17 cellular contexts compared by ENCODE assay signal in genomic region chrX:1138476-1138875, GRCh38.
DNase-seq lines count a peak whose midpoint lies in the region; ATAC-seq and TF ChIP-seq lines count a peak whose summit lies in the region.
"Had no signal": no experiment of that assay in that cellular context is flagged by ENCODE, and none has a peak within 500 bp of the region (broad histone marks: within the 10 kb centered on the region; RNA-seq: fewer than 3 reads in every experiment).

No MANE protein-coding gene starts in this region.

- no peak for TF ChIP-seq CTCF in hepatocyte (IDR thresholded peaks at IDR 0.05; ENCODE audit: poor library complexity)
- TF ChIP-seq CTCF in osteocyte (IDR thresholded peaks at IDR 0.05), result no peak
- no peak for TF ChIP-seq CTCF in vagina (IDR thresholded peaks at IDR 0.05)

- no peak overlapping the region for H2AFZ ChIP-seq in hepatocyte

- H3K27ac Mint-ChIP-seq in osteocyte (ENCODE audit: unreplicated experiment), result peak overlapping the region; percentile 21
- no peak overlapping the region for H3K27ac Mint-ChIP-seq in activated T-helper 2 cell treated with anti-CD3 and anti-CD28 coated beads, Interferon-gamma antibody, Interleukin-2, Interleukin-4, amounts not matched to agents 10 μg/mL and 5 μg/mL and 100 μg/mL, durations not matched to agents 14 hours and 24 hours and 36 hours
- H3K27ac Mint-ChIP-seq: CD4-positive, alpha-beta memory T cell; HFFc6 had no signal

- H3K4me2 ChIP-seq in hepatocyte, result peak overlapping the region; percentile 33
- H3K4me2 ChIP-seq: A549 had no signal

- no peak overlapping the region for H3K4me3 Mint-ChIP-seq in osteocyte (ENCODE audit: unreplicated experiment)
- no peak overlapping the region for H3K4me3 Mint-ChIP-seq in activated T-helper 2 cell treated with anti-CD3 and anti-CD28 coated beads, Interferon-gamma antibody, Interleukin-2, Interleukin-4, amounts not matched to agents 10 μg/mL and 5 μg/mL and 100 μg/mL, durations not matched to agents 14 hours and 24 hours and 36 hours (ENCODE audit: low read depth)
- H3K4me3 Mint-ChIP-seq: HFFc6 had no signal

- no peaks in the 10 kb centered on the region for H3K27me3 ChIP-seq in hepatocyte
- H3K27me3 ChIP-seq in vagina, result no peaks in the 10 kb centered on the region
- H3K27me3 ChIP-seq: BE2C had no signal

- WGBS in hepatocyte (ENCODE audit: low lambda C conversion rate, missing lambda C conversion rate), result 62% methylated on average over 13 of the region's 13 CpGs

- H3K27ac ChIP-seq in hepatocyte, result peak overlapping the region; percentile 60
- H3K27ac ChIP-seq in vagina, result no peak overlapping the region
- H3K27ac ChIP-seq: A549, C4-2B, HL-60 had no signal

- TF ChIP-seq POLR2A in vagina (IDR thresholded peaks at IDR 0.05), result no peak

- H3K27me3 Mint-ChIP-seq in osteocyte (ENCODE audit: unreplicated experiment), result no peaks in the 10 kb centered on the region
- no peaks in the 10 kb centered on the region for H3K27me3 Mint-ChIP-seq in activated T-helper 2 cell treated with anti-CD3 and anti-CD28 coated beads, Interferon-gamma antibody, Interleukin-2, Interleukin-4, amounts not matched to agents 10 μg/mL and 5 μg/mL and 100 μg/mL, durations not matched to agents 14 hours and 24 hours and 36 hours (ENCODE audit: low read depth)

- no peaks in the 10 kb centered on the region for H3K79me2 ChIP-seq in hepatocyte

- no peaks in the 10 kb centered on the region for H3K36me3 Mint-ChIP-seq in osteocyte (ENCODE audit: unreplicated experiment)
- no peaks in the 10 kb centered on the region for H3K36me3 Mint-ChIP-seq in activated T-helper 2 cell treated with anti-CD3 and anti-CD28 coated beads, Interferon-gamma antibody, Interleukin-2, Interleukin-4, amounts not matched to agents 10 μg/mL and 5 μg/mL and 100 μg/mL, durations not matched to agents 14 hours and 24 hours and 36 hours (ENCODE audit: low read depth)
- H3K36me3 Mint-ChIP-seq: CD4-positive, alpha-beta memory T cell had no signal

- H3K36me3 ChIP-seq in hepatocyte (replicated peaks; ENCODE audit: insufficient read depth, low read depth), result no peaks in the 10 kb centered on the region
- no peaks in the 10 kb centered on the region for H3K36me3 ChIP-seq in vagina
- H3K36me3 ChIP-seq: BE2C had no signal

- H3K4me1 ChIP-seq in hepatocyte (ENCODE audit: insufficient read depth) (no peaks in the 10 kb centered on the region), vagina (no peaks in the 10 kb centered on the region)
- H3K4me1 ChIP-seq: A549, BE2C had no signal

- H3K9me3 Mint-ChIP-seq in osteocyte (ENCODE audit: unreplicated experiment), result peaks cover 4% of the 10 kb centered on the region
- H3K9me3 Mint-ChIP-seq in activated T-helper 2 cell treated with anti-CD3 and anti-CD28 coated beads, Interferon-gamma antibody, Interleukin-2, Interleukin-4, amounts not matched to agents 10 μg/mL and 5 μg/mL and 100 μg/mL, durations not matched to agents 14 hours and 24 hours and 36 hours, result no peaks in the 10 kb centered on the region

- H3K9me3 ChIP-seq in hepatocyte (ENCODE audit: low read depth) (no peaks in the 10 kb centered on the region), vagina (no peaks in the 10 kb centered on the region)
- H3K9me3 ChIP-seq: A549, BE2C had no signal

- intact Hi-C loops in vagina (cut with DNase I), result no loop called here
- intact Hi-C loops in activated T-helper 2 cell treated with anti-CD3 and anti-CD28 coated beads, Interferon-gamma antibody, Interleukin-2, Interleukin-4, amounts not matched to agents 10 μg/mL and 5 μg/mL and 100 μg/mL, durations not matched to agents 14 hours and 24 hours and 36 hours (cut with micrococcal nuclease), result no loop called here

- no peaks in the 10 kb centered on the region for H4K20me1 ChIP-seq in hepatocyte (ENCODE audit: insufficient read depth, poor library complexity, severe bottlenecking)

- no peaks in the 10 kb centered on the region for H3K4me1 Mint-ChIP-seq in osteocyte (ENCODE audit: unreplicated experiment)
- H3K4me1 Mint-ChIP-seq in activated T-helper 2 cell treated with anti-CD3 and anti-CD28 coated beads, Interferon-gamma antibody, Interleukin-2, Interleukin-4, amounts not matched to agents 10 μg/mL and 5 μg/mL and 100 μg/mL, durations not matched to agents 14 hours and 24 hours and 36 hours (ENCODE audit: low read depth), result no peaks in the 10 kb centered on the region
- H3K4me1 Mint-ChIP-seq: CD4-positive, alpha-beta memory T cell had no signal

- no peak overlapping the region for H3K4me3 ChIP-seq in hepatocyte
- H3K4me3 ChIP-seq in vagina, result no peak overlapping the region
- H3K4me3 ChIP-seq: A549, GM12878 had no signal

- H3K9me2 ChIP-seq in hepatocyte (replicated peaks; ENCODE audit: insufficient read depth), result no peaks in the 10 kb centered on the region

- ATAC-seq in HG02885 (IDR thresholded peaks at IDR 0.05; ENCODE audit: poor library complexity, unreplicated experiment), result no peak
- ATAC-seq: A549, GM12878 had no signal

- DNase-seq in stimulated activated CD4-positive, alpha-beta T cell treated with anti-CD3 and anti-CD28 coated beads, Interleukin-4, amount 100 ng/mL, for 24 hours, result peak; percentile 1
- no peak for DNase-seq in stimulated activated CD4-positive, alpha-beta T cell treated with anti-CD3 and anti-CD28 coated beads, Interleukin-1b, Interleukin-23, amount 100 ng/mL, for 48 hours
- DNase-seq in hepatocyte (ENCODE audit: low spot score) (no peak), osteocyte (ENCODE audit: extremely low spot score, unreplicated experiment) (no peak), vagina (ENCODE audit: extremely low spot score in 2 of 2) (peak; percentile 44 to 61), NCI-H187 treated with DMSO at 0.1 percent for 48 hours (lab: John Stamatoyannopoulos, UW) (no peak)
- no peak for DNase-seq in activated T-helper 2 cell treated with anti-CD3 and anti-CD28 coated beads, Interferon-gamma antibody, Interleukin-2, Interleukin-4, amounts not matched to agents 10 μg/mL and 5 μg/mL and 100 μg/mL, durations not matched to agents 14 hours and 24 hours and 36 hours (ENCODE audit: low spot score)
- DNase-seq: BE2C; CD4-positive, alpha-beta memory T cell; DMS79; HCEC 1CT; HFFc6 had no signal

Comparison
In these comparisons a context has a peak if more than half of its experiments do, and no peak if none do; other contexts are left out.
1. DNase-seq: peak in stimulated activated CD4-positive, alpha-beta T cell treated with anti-CD3 and anti-CD28 coated beads, Interleukin-4, amount 100 ng/mL, for 24 hours (single experiment) and vagina (2 of 2); none in stimulated activated CD4-positive, alpha-beta T cell treated with anti-CD3 and anti-CD28 coated beads, Interleukin-1b, Interleukin-23, amount 100 ng/mL, for 48 hours (single experiment), hepatocyte (single experiment), osteocyte (single experiment), activated T-helper 2 cell treated with anti-CD3 and anti-CD28 coated beads, Interferon-gamma antibody, Interleukin-2, Interleukin-4, amounts not matched to agents 10 μg/mL and 5 μg/mL and 100 μg/mL, durations not matched to agents 14 hours and 24 hours and 36 hours (single experiment) and NCI-H187 treated with DMSO at 0.1 percent for 48 hours (single experiment).